Comparison of ENCODE assay signal across 2 cellular contexts in the genomic region with DNA sequence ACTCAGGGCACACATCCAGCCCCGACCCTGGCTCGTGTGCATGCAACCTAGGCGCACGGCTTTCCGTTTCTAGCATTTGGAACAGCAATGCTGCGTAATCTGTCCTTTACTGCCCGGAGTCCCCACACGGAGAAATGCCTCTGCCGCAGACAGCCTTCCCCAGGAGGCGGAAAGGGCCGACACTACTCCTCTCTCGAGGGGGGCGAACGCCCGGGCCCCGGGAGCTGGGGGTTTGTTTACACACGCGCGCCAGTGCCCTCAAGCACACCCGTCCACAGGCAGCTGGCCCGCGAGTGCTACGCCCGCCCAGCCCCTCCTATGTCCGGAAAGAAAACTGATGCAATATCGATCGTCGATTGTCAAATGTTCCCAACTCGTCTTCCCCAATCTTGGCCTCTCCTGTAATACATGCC.
TF ChIP-seq lines count a peak whose summit lies in the region.

No MANE protein-coding gene starts in this region.

TF ChIP-seq in IMR-90, 13 proteins besides CTCF, POLR2A, EP300 and RAD21 (continued from another document):
- TF ChIP-seq, protein P1, sequence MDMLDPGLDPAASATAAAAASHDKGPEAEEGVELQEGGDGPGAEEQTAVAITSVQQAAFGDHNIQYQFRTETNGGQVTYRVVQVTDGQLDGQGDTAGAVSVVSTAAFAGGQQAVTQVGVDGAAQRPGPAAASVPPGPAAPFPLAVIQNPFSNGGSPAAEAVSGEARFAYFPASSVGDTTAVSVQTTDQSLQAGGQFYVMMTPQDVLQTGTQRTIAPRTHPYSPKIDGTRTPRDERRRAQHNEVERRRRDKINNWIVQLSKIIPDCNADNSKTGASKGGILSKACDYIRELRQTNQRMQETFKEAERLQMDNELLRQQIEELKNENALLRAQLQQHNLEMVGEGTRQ (IDR thresholded peaks at IDR 0.05; ENCODE audit: low read depth, low read length), result no peak
- TF ChIP-seq MXI1 (IDR thresholded peaks at IDR 0.05; ENCODE audit: borderline replicate concordance, low read depth, low read length) (no peak), CHD1 (IDR thresholded peaks at IDR 0.05; ENCODE audit: low read depth, low read length) (no peak), MAFK (IDR thresholded peaks at IDR 0.05; ENCODE audit: low read depth, low read length) (no peak), BHLHE40 (IDR thresholded peaks at IDR 0.05; ENCODE audit: low read depth, low read length) (no peak), MAZ (IDR thresholded peaks at IDR 0.05; ENCODE audit: borderline replicate concordance, low read depth, low read length) (peak; percentile 28; the same call in 1 of the 2 replicates)
- TF ChIP-seq, protein P2, sequence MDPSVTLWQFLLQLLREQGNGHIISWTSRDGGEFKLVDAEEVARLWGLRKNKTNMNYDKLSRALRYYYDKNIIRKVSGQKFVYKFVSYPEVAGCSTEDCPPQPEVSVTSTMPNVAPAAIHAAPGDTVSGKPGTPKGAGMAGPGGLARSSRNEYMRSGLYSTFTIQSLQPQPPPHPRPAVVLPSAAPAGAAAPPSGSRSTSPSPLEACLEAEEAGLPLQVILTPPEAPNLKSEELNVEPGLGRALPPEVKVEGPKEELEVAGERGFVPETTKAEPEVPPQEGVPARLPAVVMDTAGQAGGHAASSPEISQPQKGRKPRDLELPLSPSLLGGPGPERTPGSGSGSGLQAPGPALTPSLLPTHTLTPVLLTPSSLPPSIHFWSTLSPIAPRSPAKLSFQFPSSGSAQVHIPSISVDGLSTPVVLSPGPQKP (IDR thresholded peaks at IDR 0.05; ENCODE audit: borderline replicate concordance, low read depth, low read length), result no peak

TF ChIP-seq in SK-N-SH treated with all-trans-retinoic acid at 6 μM for 48 hours, 23 proteins besides CTCF, POLR2A, EP300 and RAD21 (continued from another document):
- TF ChIP-seq, protein P3, sequence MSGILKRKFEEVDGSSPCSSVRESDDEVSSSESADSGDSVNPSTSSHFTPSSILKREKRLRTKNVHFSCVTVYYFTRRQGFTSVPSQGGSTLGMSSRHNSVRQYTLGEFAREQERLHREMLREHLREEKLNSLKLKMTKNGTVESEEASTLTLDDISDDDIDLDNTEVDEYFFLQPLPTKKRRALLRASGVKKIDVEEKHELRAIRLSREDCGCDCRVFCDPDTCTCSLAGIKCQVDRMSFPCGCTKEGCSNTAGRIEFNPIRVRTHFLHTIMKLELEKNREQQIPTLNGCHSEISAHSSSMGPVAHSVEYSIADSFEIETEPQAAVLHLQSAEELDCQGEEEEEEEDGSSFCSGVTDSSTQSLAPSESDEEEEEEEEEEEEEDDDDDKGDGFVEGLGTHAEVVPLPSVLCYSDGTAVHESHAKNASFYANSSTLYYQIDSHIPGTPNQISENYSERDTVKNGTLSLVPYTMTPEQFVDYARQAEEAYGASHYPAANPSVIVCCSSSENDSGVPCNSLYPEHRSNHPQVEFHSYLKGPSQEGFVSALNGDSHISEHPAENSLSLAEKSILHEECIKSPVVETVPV (CRISPR knock-in tag; IDR thresholded peaks at IDR 0.05), result no peak
- TF ChIP-seq, protein P4, sequence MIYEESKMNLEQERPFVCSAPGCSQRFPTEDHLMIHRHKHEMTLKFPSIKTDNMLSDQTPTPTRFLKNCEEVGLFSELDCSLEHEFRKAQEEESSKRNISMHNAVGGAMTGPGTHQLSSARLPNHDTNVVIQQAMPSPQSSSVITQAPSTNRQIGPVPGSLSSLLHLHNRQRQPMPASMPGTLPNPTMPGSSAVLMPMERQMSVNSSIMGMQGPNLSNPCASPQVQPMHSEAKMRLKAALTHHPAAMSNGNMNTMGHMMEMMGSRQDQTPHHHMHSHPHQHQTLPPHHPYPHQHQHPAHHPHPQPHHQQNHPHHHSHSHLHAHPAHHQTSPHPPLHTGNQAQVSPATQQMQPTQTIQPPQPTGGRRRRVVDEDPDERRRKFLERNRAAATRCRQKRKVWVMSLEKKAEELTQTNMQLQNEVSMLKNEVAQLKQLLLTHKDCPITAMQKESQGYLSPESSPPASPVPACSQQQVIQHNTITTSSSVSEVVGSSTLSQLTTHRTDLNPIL (CRISPR knock-in tag; IDR thresholded peaks at IDR 0.05; ENCODE audit: low read depth), result 0 out of 2 replicates have a peak, but pooled peaks have one; percentile 16
- TF ChIP-seq ZNF565 (CRISPR knock-in tag; conservative IDR thresholded peaks at IDR 0.05; ENCODE audit: low read depth) (no peak), TCF4 (CRISPR knock-in tag; IDR thresholded peaks at IDR 0.05; ENCODE audit: borderline replicate concordance) (no peak), SNAI2 (CRISPR knock-in tag; IDR thresholded peaks at IDR 0.05) (no peak), GLIS3 (CRISPR knock-in tag; IDR thresholded peaks at IDR 0.05) (peak; percentile 23; the same call in 1 of the 2 replicates), PPARA (CRISPR knock-in tag; IDR thresholded peaks at IDR 0.05; ENCODE audit: borderline replicate concordance) (no peak), OSR1 (CRISPR knock-in tag; IDR thresholded peaks at IDR 0.05) (no peak), ZNF70 (CRISPR knock-in tag; IDR thresholded peaks at IDR 0.05) (no peak), RARB (CRISPR knock-in tag; IDR thresholded peaks at IDR 0.05) (no peak; the same call in 1 of the 2 replicates), ZC3H10 (CRISPR knock-in tag; IDR thresholded peaks at IDR 0.05) (no peak), TOX (CRISPR knock-in tag; IDR thresholded peaks at IDR 0.05; ENCODE audit: borderline replicate concordance) (0 out of 2 replicates have a peak, but pooled peaks have one; percentile 33)
- TF ChIP-seq, protein P5, sequence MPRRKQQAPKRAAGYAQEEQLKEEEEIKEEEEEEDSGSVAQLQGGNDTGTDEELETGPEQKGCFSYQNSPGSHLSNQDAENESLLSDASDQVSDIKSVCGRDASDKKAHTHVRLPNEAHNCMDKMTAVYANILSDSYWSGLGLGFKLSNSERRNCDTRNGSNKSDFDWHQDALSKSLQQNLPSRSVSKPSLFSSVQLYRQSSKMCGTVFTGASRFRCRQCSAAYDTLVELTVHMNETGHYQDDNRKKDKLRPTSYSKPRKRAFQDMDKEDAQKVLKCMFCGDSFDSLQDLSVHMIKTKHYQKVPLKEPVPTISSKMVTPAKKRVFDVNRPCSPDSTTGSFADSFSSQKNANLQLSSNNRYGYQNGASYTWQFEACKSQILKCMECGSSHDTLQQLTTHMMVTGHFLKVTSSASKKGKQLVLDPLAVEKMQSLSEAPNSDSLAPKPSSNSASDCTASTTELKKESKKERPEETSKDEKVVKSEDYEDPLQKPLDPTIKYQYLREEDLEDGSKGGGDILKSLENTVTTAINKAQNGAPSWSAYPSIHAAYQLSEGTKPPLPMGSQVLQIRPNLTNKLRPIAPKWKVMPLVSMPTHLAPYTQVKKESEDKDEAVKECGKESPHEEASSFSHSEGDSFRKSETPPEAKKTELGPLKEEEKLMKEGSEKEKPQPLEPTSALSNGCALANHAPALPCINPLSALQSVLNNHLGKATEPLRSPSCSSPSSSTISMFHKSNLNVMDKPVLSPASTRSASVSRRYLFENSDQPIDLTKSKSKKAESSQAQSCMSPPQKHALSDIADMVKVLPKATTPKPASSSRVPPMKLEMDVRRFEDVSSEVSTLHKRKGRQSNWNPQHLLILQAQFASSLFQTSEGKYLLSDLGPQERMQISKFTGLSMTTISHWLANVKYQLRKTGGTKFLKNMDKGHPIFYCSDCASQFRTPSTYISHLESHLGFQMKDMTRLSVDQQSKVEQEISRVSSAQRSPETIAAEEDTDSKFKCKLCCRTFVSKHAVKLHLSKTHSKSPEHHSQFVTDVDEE (CRISPR knock-in tag; IDR thresholded peaks at IDR 0.05), result no peak
- TF ChIP-seq, protein P6, sequence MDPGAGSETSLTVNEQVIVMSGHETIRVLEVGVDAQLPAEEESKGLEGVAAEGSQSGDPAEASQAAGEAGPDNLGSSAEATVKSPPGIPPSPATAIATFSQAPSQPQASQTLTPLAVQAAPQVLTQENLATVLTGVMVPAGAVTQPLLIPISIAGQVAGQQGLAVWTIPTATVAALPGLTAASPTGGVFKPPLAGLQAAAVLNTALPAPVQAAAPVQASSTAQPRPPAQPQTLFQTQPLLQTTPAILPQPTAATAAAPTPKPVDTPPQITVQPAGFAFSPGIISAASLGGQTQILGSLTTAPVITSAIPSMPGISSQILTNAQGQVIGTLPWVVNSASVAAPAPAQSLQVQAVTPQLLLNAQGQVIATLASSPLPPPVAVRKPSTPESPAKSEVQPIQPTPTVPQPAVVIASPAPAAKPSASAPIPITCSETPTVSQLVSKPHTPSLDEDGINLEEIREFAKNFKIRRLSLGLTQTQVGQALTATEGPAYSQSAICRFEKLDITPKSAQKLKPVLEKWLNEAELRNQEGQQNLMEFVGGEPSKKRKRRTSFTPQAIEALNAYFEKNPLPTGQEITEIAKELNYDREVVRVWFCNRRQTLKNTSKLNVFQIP (CRISPR knock-in tag; IDR thresholded peaks at IDR 0.05; ENCODE audit: borderline replicate concordance, low read depth), result no peak
- TF ChIP-seq, protein P7, sequence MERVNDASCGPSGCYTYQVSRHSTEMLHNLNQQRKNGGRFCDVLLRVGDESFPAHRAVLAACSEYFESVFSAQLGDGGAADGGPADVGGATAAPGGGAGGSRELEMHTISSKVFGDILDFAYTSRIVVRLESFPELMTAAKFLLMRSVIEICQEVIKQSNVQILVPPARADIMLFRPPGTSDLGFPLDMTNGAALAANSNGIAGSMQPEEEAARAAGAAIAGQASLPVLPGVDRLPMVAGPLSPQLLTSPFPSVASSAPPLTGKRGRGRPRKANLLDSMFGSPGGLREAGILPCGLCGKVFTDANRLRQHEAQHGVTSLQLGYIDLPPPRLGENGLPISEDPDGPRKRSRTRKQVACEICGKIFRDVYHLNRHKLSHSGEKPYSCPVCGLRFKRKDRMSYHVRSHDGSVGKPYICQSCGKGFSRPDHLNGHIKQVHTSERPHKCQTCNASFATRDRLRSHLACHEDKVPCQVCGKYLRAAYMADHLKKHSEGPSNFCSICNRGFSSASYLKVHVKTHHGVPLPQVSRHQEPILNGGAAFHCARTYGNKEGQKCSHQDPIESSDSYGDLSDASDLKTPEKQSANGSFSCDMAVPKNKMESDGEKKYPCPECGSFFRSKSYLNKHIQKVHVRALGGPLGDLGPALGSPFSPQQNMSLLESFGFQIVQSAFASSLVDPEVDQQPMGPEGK (CRISPR knock-in tag; IDR thresholded peaks at IDR 0.05; ENCODE audit: borderline replicate concordance), result peak; percentile 27; the same call in 1 of the 2 replicates
